Comparison of ENCODE assay signal across 1 cellular context in the genomic region with DNA sequence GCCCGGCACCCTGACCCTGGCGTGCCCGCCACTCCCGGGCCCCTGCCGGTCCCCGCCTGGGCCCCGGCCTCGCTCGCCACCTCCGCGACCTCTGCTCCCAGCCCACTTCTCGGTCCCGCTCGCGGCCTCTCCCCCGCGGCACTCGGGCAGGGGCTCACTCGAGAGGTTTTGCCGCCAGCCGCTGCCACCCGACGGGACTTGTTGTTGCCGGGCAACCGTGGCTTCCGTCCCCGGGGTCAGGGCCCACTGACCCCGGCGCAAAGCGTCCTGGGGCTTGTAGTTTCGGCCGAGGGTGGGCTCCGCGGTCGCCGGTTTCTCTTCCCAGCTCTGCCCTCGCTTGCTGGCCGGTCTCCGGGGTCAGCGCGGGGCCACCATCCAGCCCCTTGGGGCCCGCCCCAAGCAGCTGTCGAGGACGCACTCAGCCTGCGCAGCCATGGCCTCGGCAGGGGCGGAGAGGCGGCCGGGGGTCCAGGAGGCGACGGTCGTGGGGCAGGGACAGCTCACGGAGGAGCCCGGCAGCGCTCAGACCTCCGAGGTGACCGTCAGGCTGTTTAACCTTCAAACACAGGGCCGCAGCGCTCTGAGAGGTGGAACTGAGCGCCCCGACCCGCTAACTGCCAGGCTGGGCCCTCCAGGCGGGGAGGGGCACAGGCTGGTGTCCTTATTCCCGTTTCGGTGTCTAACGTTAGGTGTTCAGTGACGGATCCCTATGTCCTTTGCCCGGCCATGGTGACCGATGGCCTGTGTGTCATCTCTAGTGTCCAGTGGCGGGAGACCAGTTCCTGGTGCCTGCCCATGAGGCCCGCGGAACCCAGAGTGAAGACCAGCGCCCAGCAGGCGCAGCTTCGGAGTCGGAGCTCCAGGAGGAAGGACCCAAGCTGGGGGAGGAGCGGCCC.
A peak's percentile ranks its signal among the peaks of the same experiment; 100 is the strongest.
TF ChIP-seq lines count a peak whose summit lies in the region.

A gene with protein sequence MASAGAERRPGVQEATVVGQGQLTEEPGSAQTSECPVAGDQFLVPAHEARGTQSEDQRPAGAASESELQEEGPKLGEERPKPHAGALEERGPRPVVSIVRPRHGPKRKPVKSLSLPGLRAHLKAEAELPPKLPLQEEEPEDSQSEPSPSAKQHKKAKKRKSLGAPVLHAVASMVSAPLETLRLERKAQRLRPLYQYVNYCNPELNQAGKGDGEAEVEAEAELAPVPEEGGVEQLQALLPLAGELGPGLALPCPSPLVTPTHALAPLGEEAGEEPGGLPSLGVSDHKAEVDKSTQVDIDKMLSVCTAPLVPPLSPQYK (plus strand): TSS at position 277 of the 896 bp plus-strand sequence. CDS start 157 bp downstream, at position 434.
A gene with protein sequence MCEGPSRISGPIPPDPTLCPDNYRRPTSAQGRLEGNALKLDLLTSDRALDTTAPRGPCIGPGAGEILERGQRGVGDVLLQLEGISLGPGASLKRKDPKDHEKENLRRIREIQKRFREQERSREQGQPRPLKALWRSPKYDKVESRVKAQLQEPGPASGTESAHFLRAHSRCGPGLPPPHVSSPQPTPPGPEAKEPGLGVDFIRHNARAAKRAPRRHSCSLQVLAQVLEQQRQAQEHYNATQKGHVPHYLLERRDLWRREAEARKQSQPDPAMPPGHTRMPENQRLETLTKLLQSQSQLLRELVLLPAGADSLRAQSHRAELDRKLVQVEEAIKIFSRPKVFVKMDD (minus strand): TSS at position 213 of the 896 bp plus-strand sequence. CDS start 308 bp downstream, outside the sequence.

TF ChIP-seq in HepG2, 621 proteins besides CTCF, POLR2A, EP300 and RAD21 (continued from another document and continues in another):
- TF ChIP-seq SNAPC4 (CRISPR knock-in tag; IDR thresholded peaks at IDR 0.05) (peak; percentile 76; the same call in 1 of the 2 replicates), SMARCE1 (IDR thresholded peaks at IDR 0.05; ENCODE audit: borderline replicate concordance) (no peak), GTF2F1 (IDR thresholded peaks at IDR 0.05; ENCODE audit: low read length) (no peak), SNAPC2 (CRISPR knock-in tag; IDR thresholded peaks at IDR 0.05) (no peak), IKZF5 (CRISPR knock-in tag; IDR thresholded peaks at IDR 0.05) (peak; percentile 16; the same call in 1 of the 2 replicates), MEIS1 (CRISPR knock-in tag; IDR thresholded peaks at IDR 0.05; ENCODE audit: borderline replicate concordance) (no peak), ZNF362 (CRISPR knock-in tag; IDR thresholded peaks at IDR 0.05; ENCODE audit: borderline replicate concordance) (no peak), ZNF580 (CRISPR knock-in tag; IDR thresholded peaks at IDR 0.05; ENCODE audit: borderline replicate concordance, low read depth) (no peak), ZNF607 (CRISPR knock-in tag; IDR thresholded peaks at IDR 0.05; ENCODE audit: borderline replicate concordance) (peak; percentile 19; the same call in 1 of the 2 replicates), ZNF34 (CRISPR knock-in tag; IDR thresholded peaks at IDR 0.05; ENCODE audit: borderline replicate concordance) (no peak), MEF2D (CRISPR knock-in tag; IDR thresholded peaks at IDR 0.05) (no peak), SALL1 (CRISPR knock-in tag; IDR thresholded peaks at IDR 0.05) (peak; percentile 66), MTF2 (CRISPR knock-in tag; IDR thresholded peaks at IDR 0.05; ENCODE audit: borderline replicate concordance) (no peak), NFYB (CRISPR knock-in tag; IDR thresholded peaks at IDR 0.05) (no peak), BRD4 (CRISPR knock-in tag; IDR thresholded peaks at IDR 0.05) (peak; percentile 48; the same call in 1 of the 2 replicates), PTBP1 (IDR thresholded peaks at IDR 0.05; ENCODE audit: low read depth, low read length, poor library complexity, severe bottlenecking) (no peak), SNAI1 (CRISPR knock-in tag; IDR thresholded peaks at IDR 0.05; ENCODE audit: borderline replicate concordance) (peak; percentile 10; the same call in 1 of the 2 replicates), RARG (CRISPR knock-in tag; IDR thresholded peaks at IDR 0.05; ENCODE audit: low read depth) (no peak), TBX2 (CRISPR knock-in tag; IDR thresholded peaks at IDR 0.05; ENCODE audit: borderline replicate concordance) (no peak; the same call in 1 of the 2 replicates), CENPX (CRISPR knock-in tag; IDR thresholded peaks at IDR 0.05) (no peak), AKAP8 (CRISPR knock-in tag; IDR thresholded peaks at IDR 0.05) (peak; percentile 62; the same call in 1 of the 2 replicates), ZNF530 (CRISPR knock-in tag; IDR thresholded peaks at IDR 0.05; ENCODE audit: low read depth) (no peak), RNF2 (conservative IDR thresholded peaks at IDR 0.05; ENCODE audit: low read depth) (no peak), SMARCC2 (IDR thresholded peaks at IDR 0.05) (no peak), ZNF264 (CRISPR knock-in tag; IDR thresholded peaks at IDR 0.05) (no peak), GATAD2A (CRISPR knock-in tag; IDR thresholded peaks at IDR 0.05) (no peak), ZNF773 (CRISPR knock-in tag; IDR thresholded peaks at IDR 0.05; ENCODE audit: borderline replicate concordance) (no peak; the same call in 1 of the 2 replicates), POLR2G (IDR thresholded peaks at IDR 0.05; ENCODE audit: low read depth, low read length) (peak; percentile 47), CENPBD1 (CRISPR knock-in tag; IDR thresholded peaks at IDR 0.05; ENCODE audit: borderline replicate concordance, low read depth) (no peak; the same call in 1 of the 2 replicates), ELF1 (CRISPR knock-in tag; IDR thresholded peaks at IDR 0.05) (peak; percentile 75), ZNF430 (CRISPR knock-in tag; IDR thresholded peaks at IDR 0.05) (no peak; the same call in 1 of the 2 replicates)
- TF ChIP-seq, protein P1, sequence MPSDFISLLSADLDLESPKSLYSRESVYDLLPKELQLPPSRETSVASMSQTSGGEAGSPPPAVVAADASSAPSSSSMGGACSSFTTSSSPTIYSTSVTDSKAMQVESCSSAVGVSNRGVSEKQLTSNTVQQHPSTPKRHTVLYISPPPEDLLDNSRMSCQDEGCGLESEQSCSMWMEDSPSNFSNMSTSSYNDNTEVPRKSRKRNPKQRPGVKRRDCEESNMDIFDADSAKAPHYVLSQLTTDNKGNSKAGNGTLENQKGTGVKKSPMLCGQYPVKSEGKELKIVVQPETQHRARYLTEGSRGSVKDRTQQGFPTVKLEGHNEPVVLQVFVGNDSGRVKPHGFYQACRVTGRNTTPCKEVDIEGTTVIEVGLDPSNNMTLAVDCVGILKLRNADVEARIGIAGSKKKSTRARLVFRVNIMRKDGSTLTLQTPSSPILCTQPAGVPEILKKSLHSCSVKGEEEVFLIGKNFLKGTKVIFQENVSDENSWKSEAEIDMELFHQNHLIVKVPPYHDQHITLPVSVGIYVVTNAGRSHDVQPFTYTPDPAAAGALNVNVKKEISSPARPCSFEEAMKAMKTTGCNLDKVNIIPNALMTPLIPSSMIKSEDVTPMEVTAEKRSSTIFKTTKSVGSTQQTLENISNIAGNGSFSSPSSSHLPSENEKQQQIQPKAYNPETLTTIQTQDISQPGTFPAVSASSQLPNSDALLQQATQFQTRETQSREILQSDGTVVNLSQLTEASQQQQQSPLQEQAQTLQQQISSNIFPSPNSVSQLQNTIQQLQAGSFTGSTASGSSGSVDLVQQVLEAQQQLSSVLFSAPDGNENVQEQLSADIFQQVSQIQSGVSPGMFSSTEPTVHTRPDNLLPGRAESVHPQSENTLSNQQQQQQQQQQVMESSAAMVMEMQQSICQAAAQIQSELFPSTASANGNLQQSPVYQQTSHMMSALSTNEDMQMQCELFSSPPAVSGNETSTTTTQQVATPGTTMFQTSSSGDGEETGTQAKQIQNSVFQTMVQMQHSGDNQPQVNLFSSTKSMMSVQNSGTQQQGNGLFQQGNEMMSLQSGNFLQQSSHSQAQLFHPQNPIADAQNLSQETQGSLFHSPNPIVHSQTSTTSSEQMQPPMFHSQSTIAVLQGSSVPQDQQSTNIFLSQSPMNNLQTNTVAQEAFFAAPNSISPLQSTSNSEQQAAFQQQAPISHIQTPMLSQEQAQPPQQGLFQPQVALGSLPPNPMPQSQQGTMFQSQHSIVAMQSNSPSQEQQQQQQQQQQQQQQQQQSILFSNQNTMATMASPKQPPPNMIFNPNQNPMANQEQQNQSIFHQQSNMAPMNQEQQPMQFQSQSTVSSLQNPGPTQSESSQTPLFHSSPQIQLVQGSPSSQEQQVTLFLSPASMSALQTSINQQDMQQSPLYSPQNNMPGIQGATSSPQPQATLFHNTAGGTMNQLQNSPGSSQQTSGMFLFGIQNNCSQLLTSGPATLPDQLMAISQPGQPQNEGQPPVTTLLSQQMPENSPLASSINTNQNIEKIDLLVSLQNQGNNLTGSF (CRISPR knock-in tag; IDR thresholded peaks at IDR 0.05), result 0 out of 2 replicates have a peak, but pooled peaks have one; percentile 19
- TF ChIP-seq, protein P2, sequence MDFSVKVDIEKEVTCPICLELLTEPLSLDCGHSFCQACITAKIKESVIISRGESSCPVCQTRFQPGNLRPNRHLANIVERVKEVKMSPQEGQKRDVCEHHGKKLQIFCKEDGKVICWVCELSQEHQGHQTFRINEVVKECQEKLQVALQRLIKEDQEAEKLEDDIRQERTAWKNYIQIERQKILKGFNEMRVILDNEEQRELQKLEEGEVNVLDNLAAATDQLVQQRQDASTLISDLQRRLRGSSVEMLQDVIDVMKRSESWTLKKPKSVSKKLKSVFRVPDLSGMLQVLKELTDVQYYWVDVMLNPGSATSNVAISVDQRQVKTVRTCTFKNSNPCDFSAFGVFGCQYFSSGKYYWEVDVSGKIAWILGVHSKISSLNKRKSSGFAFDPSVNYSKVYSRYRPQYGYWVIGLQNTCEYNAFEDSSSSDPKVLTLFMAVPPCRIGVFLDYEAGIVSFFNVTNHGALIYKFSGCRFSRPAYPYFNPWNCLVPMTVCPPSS (IDR thresholded peaks at IDR 0.05), result no peak
- TF ChIP-seq, protein P3, sequence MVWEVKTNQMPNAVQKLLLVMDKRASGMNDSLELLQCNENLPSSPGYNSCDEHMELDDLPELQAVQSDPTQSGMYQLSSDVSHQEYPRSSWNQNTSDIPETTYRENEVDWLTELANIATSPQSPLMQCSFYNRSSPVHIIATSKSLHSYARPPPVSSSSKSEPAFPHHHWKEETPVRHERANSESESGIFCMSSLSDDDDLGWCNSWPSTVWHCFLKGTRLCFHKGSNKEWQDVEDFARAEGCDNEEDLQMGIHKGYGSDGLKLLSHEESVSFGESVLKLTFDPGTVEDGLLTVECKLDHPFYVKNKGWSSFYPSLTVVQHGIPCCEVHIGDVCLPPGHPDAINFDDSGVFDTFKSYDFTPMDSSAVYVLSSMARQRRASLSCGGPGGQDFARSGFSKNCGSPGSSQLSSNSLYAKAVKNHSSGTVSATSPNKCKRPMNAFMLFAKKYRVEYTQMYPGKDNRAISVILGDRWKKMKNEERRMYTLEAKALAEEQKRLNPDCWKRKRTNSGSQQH (CRISPR knock-in tag; IDR thresholded peaks at IDR 0.05; ENCODE audit: low read depth), result peak; percentile 22; the same call in 1 of the 2 replicates
